ENCODE assay signal across 23 cellular contexts in genomic region chr12:18805516-18806248, GRCh38.
DNase-seq lines count a peak whose midpoint lies in the region; ATAC-seq and TF ChIP-seq lines count a peak whose summit lies in the region.
"Had no signal": no experiment of that assay in that cellular context is flagged by ENCODE, and none has a peak within 500 bp of the region (broad histone marks: within the 10 kb centered on the region; RNA-seq: fewer than 3 reads in every experiment).

No MANE protein-coding gene starts in this region.

- H3F3A ChIP-seq in SK-N-SH (replicated peaks; ENCODE audit: insufficient read depth): no peaks in the 10 kb centered on the region

- no peak overlapping the region for H3K27ac Mint-ChIP-seq in CD8-positive, alpha-beta memory T cell
- no peak overlapping the region for H3K27ac Mint-ChIP-seq in activated naive CD4-positive, alpha-beta T cell treated with anti-CD3 and anti-CD28 coated beads, Interleukin-2, amount 50 U/mL, for 72 hours
- H3K27ac Mint-ChIP-seq: activated B cell treated with CpG ODN at 0.5 μM for 24 hours; activated naive CD8-positive, alpha-beta T cell treated with anti-CD3 and anti-CD28 coated beads, Interleukin-2, amount 10 ng/mL, durations not matched to agents 7 days and 5 days; activated T-cell treated with anti-CD3 and anti-CD28 coated beads, Interleukin-2, amount 50 U/mL, for 72 hours had no signal

- H3K36me3 ChIP-seq in SK-N-SH (replicated peaks in 1 of 2; ENCODE audit: control insufficient read depth in 1 of 2, insufficient read depth in 2 of 2, low read length in 1 of 2) (no peaks in the 10 kb centered on the region), adrenal gland (replicated peaks in 1 of 2) (no peaks in the 10 kb centered on the region)
- H3K36me3 ChIP-seq in CD8-positive, alpha-beta memory T cell (ENCODE audit: insufficient read depth, low read length): no peaks in the 10 kb centered on the region
- H3K36me3 ChIP-seq: BLaER1, ovary, SJCRH30 had no signal

- no peak overlapping the region for H3K4me2 ChIP-seq in SK-N-SH
- H3K4me2 ChIP-seq: BLaER1 had no signal

- H3K4me3 ChIP-seq in SK-N-SH (ENCODE audit: low read depth in 2 of 2, low read length in 1 of 2) (no peak overlapping the region), adrenal gland (no peak overlapping the region), retinal pigment epithelial cell (ENCODE audit: low read length) (no peak overlapping the region)
- H3K4me3 ChIP-seq in CD8-positive, alpha-beta memory T cell (ENCODE audit: low read length): no peak overlapping the region
- H3K4me3 ChIP-seq: BLaER1, ovary, SJCRH30 had no signal

- TF ChIP-seq CTCF in SK-N-SH (IDR thresholded peaks at IDR 0.05) (peak; percentile 12; the same call in 1 of the 2 replicates), adrenal gland (IDR thresholded peaks at IDR 0.05) (no peak), retinal pigment epithelial cell (conservative IDR thresholded peaks at IDR 0.05; ENCODE audit: low read depth, low read length) (peak; percentile 12)

- CTCF ChIA-PET in SK-N-SH (lab: Yijun Ruan, JAX): interaction anchor here (1.2 kb wide), 1 partner anchor 15 kb away, joined by 3 read pairs; no protein-coding TSS in a partner anchor
- CTCF ChIA-PET in CD8-positive, alpha-beta memory T cell (lab: Charles Lee): no interaction called here

- H3K79me2 ChIP-seq in SK-N-SH (ENCODE audit: insufficient read depth): no peaks in the 10 kb centered on the region

- no peak for TF ChIP-seq EP300 in SK-N-SH (IDR thresholded peaks at IDR 0.05; ENCODE audit: borderline replicate concordance in 1 of 2, low read depth in 1 of 2, low read length in 1 of 2)

- H3K27ac ChIP-seq in SK-N-SH (ENCODE audit: low read depth in 2 of 2, low read length in 1 of 2): no peak overlapping the region
- no peak overlapping the region for H3K27ac ChIP-seq in adrenal gland
- no peak overlapping the region for H3K27ac ChIP-seq in CD8-positive, alpha-beta memory T cell (ENCODE audit: low read depth, low read length)
- H3K27ac ChIP-seq: BLaER1, ovary, SJCRH30 had no signal

- TF ChIP-seq POLR2A in adrenal gland (IDR thresholded peaks at IDR 0.05): no peak

- H3K9me3 Mint-ChIP-seq in CD8-positive, alpha-beta memory T cell: peaks cover 0 to 2% (median 0%) of the 10 kb centered on the region in 5 donors
- H3K9me3 Mint-ChIP-seq in activated naive CD4-positive, alpha-beta T cell treated with anti-CD3 and anti-CD28 coated beads, Interleukin-2, amount 50 U/mL, for 72 hours: peaks cover 3 to 4% of the 10 kb centered on the region in 2 donors

- no peaks in the 10 kb centered on the region for H3K4me1 Mint-ChIP-seq in CD8-positive, alpha-beta memory T cell
- H3K4me1 Mint-ChIP-seq: activated B cell treated with CpG ODN at 0.5 μM for 24 hours; activated naive CD8-positive, alpha-beta T cell treated with anti-CD3 and anti-CD28 coated beads, Interleukin-2, amount 10 ng/mL, durations not matched to agents 7 days and 5 days had no signal

- POLR2A ChIA-PET in SK-N-SH (lab: Yijun Ruan, JAX): no interaction called here
- POLR2A ChIA-PET in CD8-positive, alpha-beta memory T cell (lab: Charles Lee): no interaction called here

- H3K4me1 ChIP-seq in SK-N-SH (ENCODE audit: control insufficient read depth in 1 of 2, insufficient read depth in 2 of 2, low read depth in 1 of 2, low read length in 1 of 2): no peaks in the 10 kb centered on the region
- peaks cover 3 to 13% of the 10 kb centered on the region in 2 donors for H3K4me1 ChIP-seq in adrenal gland (replicated peaks in 1 of 2)
- no peaks in the 10 kb centered on the region for H3K4me1 ChIP-seq in CD8-positive, alpha-beta memory T cell (ENCODE audit: insufficient read depth, low read length)
- H3K4me1 ChIP-seq: SJCRH30 had no signal

- no peak overlapping the region for H3K4me3 Mint-ChIP-seq in CD8-positive, alpha-beta memory T cell
- H3K4me3 Mint-ChIP-seq: activated B cell treated with CpG ODN at 0.5 μM for 24 hours; activated naive CD8-positive, alpha-beta T cell treated with anti-CD3 and anti-CD28 coated beads, Interleukin-2, amount 10 ng/mL, durations not matched to agents 7 days and 5 days; activated T-cell treated with anti-CD3 and anti-CD28 coated beads, Interleukin-2, amount 50 U/mL, for 72 hours had no signal

- intact Hi-C loops in adrenal gland (cut with DNase I): no loop called here

- no peaks in the 10 kb centered on the region for H4K20me1 ChIP-seq in SK-N-SH (ENCODE audit: insufficient read depth)
- H4K20me1 ChIP-seq: BLaER1 had no signal

- no peak overlapping the region for H3K9ac ChIP-seq in SK-N-SH
- H3K9ac ChIP-seq: BLaER1 had no signal

- DNase-seq in SK-N-SH: no peak
- DNase-seq in adrenal gland: peak in 6 of 7 donors; percentile 37 to 69 (median 46)
- peak; percentile 40 for DNase-seq in iPS DF 19.7 (ENCODE audit: low read depth, low spot score)
- no peak for DNase-seq in retinal pigment epithelial cell (ENCODE audit: low read depth)
- no peak for DNase-seq in NCI-H1436 treated with DMSO at 0.1 percent for 48 hours (lab: John Stamatoyannopoulos, UW)
- DNase-seq in CD8-positive, alpha-beta memory T cell: no peak
- no peak for DNase-seq in activated naive CD4-positive, alpha-beta T cell treated with anti-CD3 and anti-CD28 coated beads, Interleukin-2, amount 50 U/mL, for 72 hours (ENCODE audit: low spot score in 2 of 2)
- DNase-seq: activated B cell treated with CpG ODN at 0.5 μM for 24 hours; activated CD8-positive, alpha-beta memory T cell treated with anti-CD3 and anti-CD28 coated beads for 24 hours; activated naive CD8-positive, alpha-beta T cell treated with anti-CD3 and anti-CD28 coated beads, Interleukin-2, amount 10 ng/mL, durations not matched to agents 7 days and 5 days; activated T-cell treated with anti-CD3 and anti-CD28 coated beads, Interleukin-2, amount 50 U/mL, for 72 hours; foreskin melanocyte; hypothalamus; NCI-H1417 treated with DMSO at 0.1 percent for 48 hours; NCI-H526; ovary; SJCRH30; stimulated activated CD4-positive, alpha-beta T cell treated with anti-CD3 and anti-CD28 coated beads, Interleukin-2, amount 100 ng/mL, for 24 hours; stimulated activated naive CD8-positive, alpha-beta T cell treated with anti-CD3 and anti-CD28 coated beads, Interleukin-15, Interleukin-2, amounts not matched to agents 100 U/mL and 50 U/mL, for 24 hours; T-helper 2 cell; trophoblast cell had no signal

- whole genome bisulfite sequencing in SK-N-SH (ENCODE audit: low lambda C conversion rate): 69% methylated on average over 8 of the region's 10 CpGs
- WGBS in adrenal gland, 4 donors: 56 to 67% (median 60%) methylated on average over 8 to 10 of the region's 10 CpGs

- H3K9me2 ChIP-seq in SK-N-SH: no peaks in the 10 kb centered on the region

- ATAC-seq in SK-N-SH treated with all-trans-retinoic acid at 6 μM for 48 hours: no peak
- ATAC-seq in activated naive CD4-positive, alpha-beta T cell treated with anti-CD3 and anti-CD28 coated beads, Interleukin-2, amount 50 U/mL, for 72 hours: no peak
- ATAC-seq: activated T-cell treated with anti-CD3 and anti-CD28 coated beads, Interleukin-2, amount 50 U/mL, for 72 hours; stimulated activated naive CD8-positive, alpha-beta T cell treated with anti-CD3 and anti-CD28 coated beads, Interleukin-15, Interleukin-2, amounts not matched to agents 100 U/mL and 50 U/mL, for 24 hours had no signal

- H2AFZ ChIP-seq in SK-N-SH (ENCODE audit: low read depth): no peak overlapping the region

- no peaks in the 10 kb centered on the region for H3K27me3 ChIP-seq in SK-N-SH (ENCODE audit: insufficient read depth)
- no peaks in the 10 kb centered on the region for H3K27me3 ChIP-seq in adrenal gland
- H3K27me3 ChIP-seq in CD8-positive, alpha-beta memory T cell (ENCODE audit: insufficient read depth, low read length, poor library complexity, severe bottlenecking): no peaks in the 10 kb centered on the region
- H3K27me3 ChIP-seq: BLaER1, ovary, SJCRH30 had no signal

- TF ChIP-seq RAD21 in SK-N-SH (IDR thresholded peaks at IDR 0.05; ENCODE audit: low read length): no peak

- H3K36me3 Mint-ChIP-seq in CD8-positive, alpha-beta memory T cell: no peaks in the 10 kb centered on the region
- no peaks in the 10 kb centered on the region for H3K36me3 Mint-ChIP-seq in activated naive CD4-positive, alpha-beta T cell treated with anti-CD3 and anti-CD28 coated beads, Interleukin-2, amount 50 U/mL, for 72 hours
- H3K36me3 Mint-ChIP-seq: activated naive CD8-positive, alpha-beta T cell treated with anti-CD3 and anti-CD28 coated beads, Interleukin-2, amount 10 ng/mL, durations not matched to agents 7 days and 5 days had no signal

- H3K27me3 Mint-ChIP-seq in CD8-positive, alpha-beta memory T cell: no peaks in the 10 kb centered on the region
- H3K27me3 Mint-ChIP-seq: activated B cell treated with CpG ODN at 0.5 μM for 24 hours; activated naive CD8-positive, alpha-beta T cell treated with anti-CD3 and anti-CD28 coated beads, Interleukin-2, amount 10 ng/mL, durations not matched to agents 7 days and 5 days had no signal

- no peaks in the 10 kb centered on the region for H3K9me3 ChIP-seq in SK-N-SH
- no peaks in the 10 kb centered on the region for H3K9me3 ChIP-seq in adrenal gland (replicated peaks in 1 of 3)
- H3K9me3 ChIP-seq in CD8-positive, alpha-beta memory T cell (ENCODE audit: low read length): no peaks in the 10 kb centered on the region
- H3K9me3 ChIP-seq: BLaER1, ovary, SJCRH30 had no signal

TF ChIP-seq in SK-N-SH, 30 proteins besides CTCF, POLR2A, EP300 and RAD21 (continues in another document):
- TF ChIP-seq TCF12 (IDR thresholded peaks at IDR 0.05) (no peak), TAF1 (IDR thresholded peaks at IDR 0.05; ENCODE audit: borderline replicate concordance, low read depth, low read length) (no peak), FOSL2 (IDR thresholded peaks at IDR 0.05; ENCODE audit: borderline replicate concordance, low read depth) (no peak), MEF2A (IDR thresholded peaks at IDR 0.05; ENCODE audit: borderline replicate concordance, low read depth) (no peak)

Comparison
In these comparisons a context has a peak if more than half of its experiments do, and no peak if none do; other contexts are left out.
1. DNase-seq: peak in adrenal gland (6 of 7) and iPS DF 19.7 (single experiment); none in SK-N-SH (single experiment), retinal pigment epithelial cell (single experiment), NCI-H1436 treated with DMSO at 0.1 percent for 48 hours (single experiment), CD8-positive, alpha-beta memory T cell (0 of 5) and activated naive CD4-positive, alpha-beta T cell treated with anti-CD3 and anti-CD28 coated beads, Interleukin-2, amount 50 U/mL, for 72 hours (0 of 2).
2. CTCF ChIP-seq: peak in SK-N-SH (single experiment) and retinal pigment epithelial cell (single experiment); none in adrenal gland (0 of 6).